8 cellular contexts compared by ENCODE assay signal in the genomic region with DNA sequence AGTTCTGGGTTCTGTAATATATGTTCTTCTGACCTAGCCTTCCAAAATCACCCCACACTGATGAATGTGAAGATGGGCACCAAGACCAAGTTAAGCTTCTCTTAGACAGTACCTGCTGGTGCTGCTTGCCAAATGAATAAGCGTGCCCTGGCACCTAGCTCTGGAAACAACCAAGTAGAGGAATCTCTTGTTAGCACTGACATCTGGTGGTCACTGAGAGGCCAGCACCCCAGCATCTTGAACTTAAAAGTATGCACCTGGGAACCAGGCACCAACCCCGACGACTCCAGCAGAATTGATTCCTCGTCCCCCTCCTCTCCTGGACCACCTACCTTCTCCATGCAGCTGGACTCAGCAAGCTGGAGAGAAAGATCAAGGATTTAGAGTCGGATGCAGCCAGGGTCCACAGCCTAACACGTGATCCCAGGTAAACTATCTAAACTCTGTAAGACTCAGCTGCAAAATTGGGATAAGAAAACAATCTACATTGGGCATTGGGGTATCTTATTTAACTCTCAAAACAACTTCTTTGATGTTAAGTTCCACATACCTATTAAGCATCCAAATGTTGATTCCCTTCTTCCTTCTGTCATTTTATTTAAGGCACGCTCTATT.
DNase-seq lines count a peak whose midpoint lies in the region; ATAC-seq and TF ChIP-seq lines count a peak whose summit lies in the region.

No MANE protein-coding gene starts in this region.

- no peak overlapping the region for H3K4me3 Mint-ChIP-seq in activated CD8-positive, alpha-beta memory T cell treated with anti-CD3 and anti-CD28 coated beads, Interleukin-2, amount 10 ng/mL, durations not matched to agents 7 days and 5 days

- H3K4me1 ChIP-seq in osteoblast (ENCODE audit: insufficient read depth, low read length) = peaks cover 22% of the 10 kb centered on the region

- H3K9me3 Mint-ChIP-seq in activated CD8-positive, alpha-beta memory T cell treated with anti-CD3 and anti-CD28 coated beads, Interleukin-2, amount 10 ng/mL, durations not matched to agents 7 days and 5 days (ENCODE audit: low read depth) = no peaks in the 10 kb centered on the region

- H2AFZ ChIP-seq in osteoblast (ENCODE audit: low read length) = no peak overlapping the region

- H3K4me3 ChIP-seq in GM06990 (replicated peaks; ENCODE audit: low read depth, low read length) (no peak overlapping the region), osteoblast (ENCODE audit: insufficient read depth, low read length) (no peak overlapping the region)

- no peaks in the 10 kb centered on the region for H3K4me1 Mint-ChIP-seq in activated CD8-positive, alpha-beta memory T cell treated with anti-CD3 and anti-CD28 coated beads, Interleukin-2, amount 10 ng/mL, durations not matched to agents 7 days and 5 days

- H3K27me3 Mint-ChIP-seq in activated CD8-positive, alpha-beta memory T cell treated with anti-CD3 and anti-CD28 coated beads, Interleukin-2, amount 10 ng/mL, durations not matched to agents 7 days and 5 days = peaks cover 28% of the 10 kb centered on the region

- H3K79me2 ChIP-seq in osteoblast (ENCODE audit: insufficient read depth, low read length) = no peaks in the 10 kb centered on the region

- H3K4me2 ChIP-seq in osteoblast (ENCODE audit: insufficient read depth, low read length) = no peak overlapping the region

- no peaks in the 10 kb centered on the region for H3K36me3 Mint-ChIP-seq in activated CD8-positive, alpha-beta memory T cell treated with anti-CD3 and anti-CD28 coated beads, Interleukin-2, amount 10 ng/mL, durations not matched to agents 7 days and 5 days

- CTCF ChIA-PET in activated CD8-positive, alpha-beta memory T cell treated with anti-CD3 and anti-CD28 coated beads, Interleukin-2, amount 10 ng/mL, durations not matched to agents 7 days and 5 days (lab: Charles Lee) = interaction anchor here (0.8 to 1.9 kb wide), 9 partner anchors 9 to 430 kb away, joined by 3 to 7 read pairs (median 4); no protein-coding TSS in a partner anchor

- H3K27me3 ChIP-seq in GM06990 (replicated peaks; ENCODE audit: control insufficient read depth, insufficient read depth, low read length) (no peaks in the 10 kb centered on the region), osteoblast (ENCODE audit: insufficient read depth, low read length) (peaks cover 8% of the 10 kb centered on the region)

- H3K27ac Mint-ChIP-seq in activated CD8-positive, alpha-beta memory T cell treated with anti-CD3 and anti-CD28 coated beads, Interleukin-2, amount 10 ng/mL, durations not matched to agents 7 days and 5 days = no peak overlapping the region

- TF ChIP-seq CTCF in GM06990 (IDR thresholded peaks at IDR 0.05; ENCODE audit: insufficient read depth, low read length, poor library complexity, severe bottlenecking) (peak; percentile 82), osteoblast (IDR thresholded peaks at IDR 0.05; ENCODE audit: extremely low read depth, low read depth, low read length) (peak; percentile 84)

- H3K36me3 ChIP-seq in GM06990 (ENCODE audit: control insufficient read depth, insufficient read depth, low read length) (no peaks in the 10 kb centered on the region), osteoblast (ENCODE audit: insufficient read depth, low read length) (no peaks in the 10 kb centered on the region)

- no peaks in the 10 kb centered on the region for H3K9me3 ChIP-seq in osteoblast (ENCODE audit: low read depth, low read length)

- no peaks in the 10 kb centered on the region for H4K20me1 ChIP-seq in osteoblast (ENCODE audit: insufficient read depth, low read length)

- H3K27ac ChIP-seq in osteoblast (ENCODE audit: low read depth, low read length) = no peak overlapping the region

- DNase-seq in 8988T (peak; percentile 67), GM06990 (ENCODE audit: extremely low read depth, insufficient read length) (no peak), NCI-H2227 (lab: John Stamatoyannopoulos, UW; ENCODE audit: unreplicated experiment) (peak; percentile 54), fibroblast of peridontal ligament (ENCODE audit: extremely low read depth) (peak; percentile 68), osteoblast (ENCODE audit: insufficient read length, low spot score, missing footprints) (peak; percentile 86), NCI-H187 (lab: John Stamatoyannopoulos, UW) (no peak)
- DNase-seq in activated CD8-positive, alpha-beta memory T cell treated with anti-CD3 and anti-CD28 coated beads, Interleukin-2, amount 10 ng/mL, durations not matched to agents 7 days and 5 days = peak; percentile 55

- peak; percentile 44 for ATAC-seq in HG02884 (IDR thresholded peaks at IDR 0.05; ENCODE audit: unreplicated experiment)
- peak; percentile 56 for ATAC-seq in activated CD8-positive, alpha-beta memory T cell treated with anti-CD3 and anti-CD28 coated beads, Interleukin-2, amount 10 ng/mL, durations not matched to agents 7 days and 5 days

Comparison
In these comparisons a context has a peak if more than half of its experiments do, and no peak if none do; other contexts are left out.
1. DNase-seq: peak in 8988T (single experiment), NCI-H2227 (single experiment), activated CD8-positive, alpha-beta memory T cell treated with anti-CD3 and anti-CD28 coated beads, Interleukin-2, amount 10 ng/mL, durations not matched to agents 7 days and 5 days (single experiment), fibroblast of peridontal ligament (single experiment) and osteoblast (single experiment); none in GM06990 (single experiment) and NCI-H187 (0 of 2).